ENCODE assay signal across 19 cellular contexts in genomic region chr10:126465771-126466170, GRCh38.
DNase-seq lines count a peak whose midpoint lies in the region; ATAC-seq, FAIRE-seq and TF ChIP-seq lines count a peak whose summit lies in the region.
"Had no signal": no experiment of that assay in that cellular context is flagged by ENCODE, and none has a peak within 500 bp of the region (broad histone marks: within the 10 kb centered on the region; RNA-seq: fewer than 3 reads in every experiment).

No MANE protein-coding gene starts in this region.

- no peaks in the 10 kb centered on the region for H3K23me2 ChIP-seq in H1 (ENCODE audit: low read depth, low read length)

- 58% methylated on average over 1 of the region's 1 CpG; no CpG with 5 or more reads in 1 of the 2 experiments for WGBS in H1 (ENCODE audit: extremely low coverage in 1 of 2, insufficient coverage in 1 of 2, insufficient read length in 1 of 2, insufficient replicate concordance in 2 of 2, low coverage in 1 of 2, low lambda C conversion rate in 2 of 2, missing lambda C conversion rate in 1 of 2), 2 experiments

- no peak overlapping the region for H3K23ac ChIP-seq in H1 (ENCODE audit: insufficient read length)

- H2BK12ac ChIP-seq in H1 (ENCODE audit: low read depth, low read length): no peak overlapping the region

- no peak overlapping the region for H3K4me2 ChIP-seq in H1 (ENCODE audit: insufficient read depth in 1 of 2, low read depth in 2 of 2, low read length in 2 of 2)

- H4K8ac ChIP-seq in H1 (ENCODE audit: extremely low read depth, insufficient read depth, low read length): no peak overlapping the region

- H3K27me3 ChIP-seq in left ventricle myocardium inferior (ENCODE audit: low read depth) (peaks cover 53% of the 10 kb centered on the region), H1 (replicated peaks in 1 of 4; ENCODE audit: control insufficient read depth in 3 of 4, extremely low read depth in 1 of 4, insufficient read depth in 3 of 4, low read length in 3 of 4) (no peaks in the 10 kb centered on the region)

- H3K79me2 ChIP-seq in H1 (ENCODE audit: control insufficient read depth in 1 of 2, insufficient read depth in 2 of 2, low read length in 2 of 2): no peaks in the 10 kb centered on the region

- no peak overlapping the region for H2BK5ac ChIP-seq in H1 (ENCODE audit: low read depth, low read length)

- no peak overlapping the region; the same call in 1 of the 2 replicates for H2AFZ ChIP-seq in H1 (ENCODE audit: low read length)

- H3K14ac ChIP-seq in H1 (ENCODE audit: insufficient read length): no peak overlapping the region

- H3K27ac ChIP-seq in left ventricle myocardium inferior (replicated peaks) (no peak overlapping the region), H1 (ENCODE audit: low read depth, low read length) (no peak overlapping the region), temporal lobe (ENCODE audit: low read depth, low read length) (peak overlapping the region; percentile 31)

- H3K9me3 ChIP-seq in left ventricle myocardium inferior (replicated peaks) (no peaks in the 10 kb centered on the region), H1 (ENCODE audit: insufficient read depth in 2 of 2, low read depth in 1 of 2, low read length in 1 of 2) (no peaks in the 10 kb centered on the region)

- no peak overlapping the region for H4K91ac ChIP-seq in H1 (replicated peaks; ENCODE audit: insufficient read length, low read length)

- no peak overlapping the region for H3K9ac ChIP-seq in H1 (replicated peaks in 1 of 4; ENCODE audit: extremely low read depth in 1 of 4, low read depth in 3 of 4, low read length in 3 of 4)

- peak; percentile 10 for TF ChIP-seq CTCF in left ventricle myocardium inferior (IDR thresholded peaks at IDR 0.05; ENCODE audit: borderline replicate concordance)
- no peak for TF ChIP-seq CTCF in H1 (IDR thresholded peaks at IDR 0.05; ENCODE audit: control extremely low read depth in 1 of 3, insufficient read depth in 1 of 3, low read depth in 1 of 3, low read length in 3 of 3)

- H2BK120ac ChIP-seq in H1 (replicated peaks; ENCODE audit: low read depth, low read length): no peak overlapping the region

- no peak overlapping the region for H3K56ac ChIP-seq in H1 (replicated peaks; ENCODE audit: insufficient read length, low read depth, low read length)

- CTCF ChIA-PET in H1 (lab: Charles Lee; ENCODE audit: partially characterized antibody): interaction anchor here (0.9 to 1.3 kb wide), 4 partner anchors 10 to 133 kb away, joined by 3 to 4 read pairs (median 3); no protein-coding TSS in a partner anchor

- no peak for DNase-seq in left ventricle myocardium inferior
- no peak for DNase-seq in Right ventricle myocardium superior
- DNase-seq in H1 (ENCODE audit: low read depth in 1 of 2, low spot score in 2 of 2): no peak
- DNase-seq in inferior parietal cortex (ENCODE audit: extremely low spot score): peak; percentile 38
- no peak for DNase-seq in HK-2 (ENCODE audit: unreplicated experiment)
- no peak for DNase-seq in NCI-H2107 treated with DMSO at 0.1 percent for 48 hours (lab: John Stamatoyannopoulos, UW; ENCODE audit: unreplicated experiment)
- DNase-seq: C1 segment of cervical spinal cord, DMS153, EL, MV-4-11, NCI-H1417, NCI-H187 treated with DMSO at 0.1 percent for 48 hours, NCI-H510A, NCI-H774, SHP77 had no signal

- H3K36me3 ChIP-seq in left ventricle myocardium inferior (no peaks in the 10 kb centered on the region), H1 (ENCODE audit: control insufficient read depth in 2 of 4, insufficient read depth in 4 of 4, low read length in 3 of 4) (no peaks in the 10 kb centered on the region)

- no peak overlapping the region for H4K5ac ChIP-seq in H1 (ENCODE audit: insufficient read length, low read depth, low read length)

- TF ChIP-seq RAD21 in H1 (IDR thresholded peaks at IDR 0.05 in 1 of 2, conservative IDR thresholded peaks at IDR 0.05 in 1 of 2; ENCODE audit: low read depth in 2 of 2, low read length in 2 of 2): peak; percentile 24 to 32; a peak in 3 of 4 replicates

- H3K4me3 ChIP-seq in left ventricle myocardium inferior (no peak overlapping the region), H1 (ENCODE audit: extremely low read depth in 1 of 4, insufficient read depth in 2 of 4, low read depth in 3 of 4, low read length in 4 of 4) (no peak overlapping the region)

- no peak overlapping the region for H2AK5ac ChIP-seq in H1 (ENCODE audit: low read depth, low read length)

- TF ChIP-seq EP300 in H1 (IDR thresholded peaks at IDR 0.05; ENCODE audit: borderline replicate concordance in 1 of 2, low read depth in 2 of 2, low read length in 2 of 2): no peak

- H3K4me1 ChIP-seq in left ventricle myocardium inferior: no peaks in the 10 kb centered on the region
- H3K4me1 ChIP-seq in H1 (replicated peaks in 1 of 4; ENCODE audit: control insufficient read depth in 3 of 4, insufficient read depth in 4 of 4, low read length in 3 of 4): no peaks in the 10 kb centered on the region

- TF ChIP-seq POLR2A in H1 (IDR thresholded peaks at IDR 0.05; ENCODE audit: control extremely low read depth in 1 of 2, low read depth in 2 of 2, low read length in 2 of 2): no peak

- ATAC-seq in Right ventricle myocardium superior (ENCODE audit: poor library complexity) (no peak), GM19035 (IDR thresholded peaks at IDR 0.05; ENCODE audit: unreplicated experiment) (no peak)
- ATAC-seq: HCT116, SK-N-SH treated with all-trans-retinoic acid at 6 μM for 48 hours had no signal

- H3K79me1 ChIP-seq in H1 (ENCODE audit: low read depth, low read length): no peaks in the 10 kb centered on the region

- intact Hi-C loops in left ventricle myocardium inferior (cut with micrococcal nuclease): no loop called here
- intact Hi-C loops in Right ventricle myocardium superior (cut with DNase I): no loop called here

- no peak for FAIRE-seq in H1 (lab: Jason Lieb, UNC)

- no peak overlapping the region for H3K4ac ChIP-seq in H1 (replicated peaks; ENCODE audit: insufficient read length, low read depth, low read length)

- no peak overlapping the region for H2BK15ac ChIP-seq in H1 (ENCODE audit: low read length)

- H4K20me1 ChIP-seq in H1 (replicated peaks in 1 of 2; ENCODE audit: control insufficient read depth in 1 of 2, insufficient read depth in 2 of 2, low read length in 2 of 2): no peaks in the 10 kb centered on the region

- H2BK20ac ChIP-seq in H1 (ENCODE audit: low read length): no peak overlapping the region

- POLR2A ChIA-PET in H1 (lab: Charles Lee; ENCODE audit: partially characterized antibody): no interaction called here

- H3K18ac ChIP-seq in H1 (ENCODE audit: extremely low read depth, low read length): no peak overlapping the region

TF ChIP-seq in H1, 55 proteins besides CTCF, POLR2A, EP300 and RAD21:
- no peak for TF ChIP-seq GABPA (IDR thresholded peaks at IDR 0.05; ENCODE audit: borderline replicate concordance, insufficient read depth, low read length)
- TF ChIP-seq, protein P1, sequence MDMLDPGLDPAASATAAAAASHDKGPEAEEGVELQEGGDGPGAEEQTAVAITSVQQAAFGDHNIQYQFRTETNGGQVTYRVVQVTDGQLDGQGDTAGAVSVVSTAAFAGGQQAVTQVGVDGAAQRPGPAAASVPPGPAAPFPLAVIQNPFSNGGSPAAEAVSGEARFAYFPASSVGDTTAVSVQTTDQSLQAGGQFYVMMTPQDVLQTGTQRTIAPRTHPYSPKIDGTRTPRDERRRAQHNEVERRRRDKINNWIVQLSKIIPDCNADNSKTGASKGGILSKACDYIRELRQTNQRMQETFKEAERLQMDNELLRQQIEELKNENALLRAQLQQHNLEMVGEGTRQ (IDR thresholded peaks at IDR 0.05; ENCODE audit: low read length): no peak
- TF ChIP-seq GTF2F1 (IDR thresholded peaks at IDR 0.05; ENCODE audit: borderline replicate concordance, low read depth, low read length): no peak
- no peak for TF ChIP-seq RNF2 (IDR thresholded peaks at IDR 0.05; ENCODE audit: borderline replicate concordance, low read depth, low read length, missing control alignments, poor library complexity, severe bottlenecking)
- TF ChIP-seq E2F6 (IDR thresholded peaks at IDR 0.05): no peak
- TF ChIP-seq KDM4A (IDR thresholded peaks at IDR 0.05; ENCODE audit: low read depth, low read length, severe bottlenecking): no peak
- no peak for TF ChIP-seq KDM1A (IDR thresholded peaks at IDR 0.05; ENCODE audit: borderline replicate concordance, low read length)
- no peak for TF ChIP-seq TAF1 (IDR thresholded peaks at IDR 0.05; ENCODE audit: low read depth, low read length)
